In genomic region chr17:56185491-56185890, GRCh38 we compare ENCODE assay signal across 1 cellular context.
TF ChIP-seq lines count a peak whose summit lies in the region.

No MANE protein-coding gene starts in this region.

TF ChIP-seq in IMR-90, 13 proteins besides CTCF, POLR2A, EP300 and RAD21:
- TF ChIP-seq SMC3 (IDR thresholded peaks at IDR 0.05; ENCODE audit: low read depth, low read length) = no peak
- TF ChIP-seq CEBPB (IDR thresholded peaks at IDR 0.05; ENCODE audit: low read depth, low read length) = peak; percentile 10; the same call in 1 of the 2 replicates
